11 cellular contexts compared by ENCODE assay signal in genomic region chr10:71740069-71740468, GRCh38. TPM values are rescaled to one million over a fixed set of nuclear protein-coding genes. Genes with fewer than 3 reads are reported as not detected.
DNase-seq lines count a peak whose midpoint lies in the region; ATAC-seq lines count a peak whose summit lies in the region.
"Had no signal": no experiment of that assay in that cellular context is flagged by ENCODE, and none has a peak within 500 bp of the region (broad histone marks: within the 10 kb centered on the region; RNA-seq: fewer than 3 reads in every experiment).

No MANE protein-coding gene starts in this region.

- no peaks in the 10 kb centered on the region for H3K9me3 Mint-ChIP-seq in stimulated activated naive CD8-positive, alpha-beta T cell treated with anti-CD3 and anti-CD28 coated beads, Interleukin-15, Interleukin-2, amounts not matched to agents 100 ng/mL and 50 ng/mL, for 24 hours
- peaks cover 9% of the 10 kb centered on the region for H3K9me3 Mint-ChIP-seq in activated T-helper 2 cell treated with anti-CD3 and anti-CD28 coated beads, Interferon-gamma antibody, Interleukin-2, Interleukin-4, amounts not matched to agents 10 μg/mL and 5 μg/mL and 100 μg/mL, durations not matched to agents 14 hours and 24 hours and 36 hours

- peak overlapping the region; percentile 99 for H3K27ac Mint-ChIP-seq in stimulated activated naive CD8-positive, alpha-beta T cell treated with anti-CD3 and anti-CD28 coated beads, Interleukin-15, Interleukin-2, amounts not matched to agents 100 ng/mL and 50 ng/mL, for 24 hours
- H3K27ac Mint-ChIP-seq in activated T-helper 2 cell treated with anti-CD3 and anti-CD28 coated beads, Interferon-gamma antibody, Interleukin-2, Interleukin-4, amounts not matched to agents 10 μg/mL and 5 μg/mL and 100 μg/mL, durations not matched to agents 14 hours and 24 hours and 36 hours: peak overlapping the region; percentile 34

- no peaks in the 10 kb centered on the region for H3K27me3 Mint-ChIP-seq in stimulated activated naive CD8-positive, alpha-beta T cell treated with anti-CD3 and anti-CD28 coated beads, Interleukin-15, Interleukin-2, amounts not matched to agents 100 ng/mL and 50 ng/mL, for 24 hours
- H3K27me3 Mint-ChIP-seq in activated T-helper 2 cell treated with anti-CD3 and anti-CD28 coated beads, Interferon-gamma antibody, Interleukin-2, Interleukin-4, amounts not matched to agents 10 μg/mL and 5 μg/mL and 100 μg/mL, durations not matched to agents 14 hours and 24 hours and 36 hours (ENCODE audit: low read depth): no peaks in the 10 kb centered on the region

- DNase-seq in stimulated activated naive CD8-positive, alpha-beta T cell treated with anti-CD3 and anti-CD28 coated beads, Interleukin-15, Interleukin-2, amounts not matched to agents 100 U/mL and 50 U/mL, for 24 hours: no peak
- DNase-seq in activated T-helper 2 cell treated with anti-CD3 and anti-CD28 coated beads, Interferon-gamma antibody, Interleukin-2, Interleukin-4, amounts not matched to agents 10 μg/mL and 5 μg/mL and 100 μg/mL, durations not matched to agents 14 hours and 24 hours and 36 hours (ENCODE audit: low spot score): no peak
- DNase-seq in left cardiac atrium (no peak), dermis blood vessel endothelial cell (no peak), NCI-H1048 (lab: John Stamatoyannopoulos, UW) (no peak), NCI-H510A (lab: John Stamatoyannopoulos, UW) (no peak)
- DNase-seq: DMS53, NCI-H774 had no signal

- H3K4me1 Mint-ChIP-seq in stimulated activated naive CD8-positive, alpha-beta T cell treated with anti-CD3 and anti-CD28 coated beads, Interleukin-15, Interleukin-2, amounts not matched to agents 100 ng/mL and 50 ng/mL, for 24 hours (ENCODE audit: low read depth): peaks cover 100% of the 10 kb centered on the region
- peaks cover 86% of the 10 kb centered on the region for H3K4me1 Mint-ChIP-seq in activated T-helper 2 cell treated with anti-CD3 and anti-CD28 coated beads, Interferon-gamma antibody, Interleukin-2, Interleukin-4, amounts not matched to agents 10 μg/mL and 5 μg/mL and 100 μg/mL, durations not matched to agents 14 hours and 24 hours and 36 hours (ENCODE audit: low read depth)

- H3K36me3 Mint-ChIP-seq in stimulated activated naive CD8-positive, alpha-beta T cell treated with anti-CD3 and anti-CD28 coated beads, Interleukin-15, Interleukin-2, amounts not matched to agents 100 ng/mL and 50 ng/mL, for 24 hours (ENCODE audit: low read depth): peaks cover 15% of the 10 kb centered on the region
- peaks cover 15% of the 10 kb centered on the region for H3K36me3 Mint-ChIP-seq in activated T-helper 2 cell treated with anti-CD3 and anti-CD28 coated beads, Interferon-gamma antibody, Interleukin-2, Interleukin-4, amounts not matched to agents 10 μg/mL and 5 μg/mL and 100 μg/mL, durations not matched to agents 14 hours and 24 hours and 36 hours (ENCODE audit: low read depth)

- intact Hi-C loops in activated T-helper 2 cell treated with anti-CD3 and anti-CD28 coated beads, Interferon-gamma antibody, Interleukin-2, Interleukin-4, amounts not matched to agents 10 μg/mL and 5 μg/mL and 100 μg/mL, durations not matched to agents 14 hours and 24 hours and 36 hours (cut with micrococcal nuclease): no loop called here
- intact Hi-C loops in left cardiac atrium (cut with DNase I): no loop called here

- no peak for ATAC-seq in stimulated activated naive CD8-positive, alpha-beta T cell treated with anti-CD3 and anti-CD28 coated beads, Interleukin-15, Interleukin-2, amounts not matched to agents 100 U/mL and 50 U/mL, for 24 hours
- ATAC-seq in left cardiac atrium (peak; percentile 32 to 69), GM18502 (IDR thresholded peaks at IDR 0.05; ENCODE audit: poor library complexity, unreplicated experiment) (no peak)
- ATAC-seq: left colon had no signal

- no peak overlapping the region for H3K4me3 Mint-ChIP-seq in stimulated activated naive CD8-positive, alpha-beta T cell treated with anti-CD3 and anti-CD28 coated beads, Interleukin-15, Interleukin-2, amounts not matched to agents 100 ng/mL and 50 ng/mL, for 24 hours
- H3K4me3 Mint-ChIP-seq in activated T-helper 2 cell treated with anti-CD3 and anti-CD28 coated beads, Interferon-gamma antibody, Interleukin-2, Interleukin-4, amounts not matched to agents 10 μg/mL and 5 μg/mL and 100 μg/mL, durations not matched to agents 14 hours and 24 hours and 36 hours (ENCODE audit: low read depth): no peak overlapping the region

RNA-seq across cellular contexts. Expression of gene C10orf105, which starts 20.5 kb away (rescaled TPM):
- 0.11 and 0.18 TPM in 2 replicates for total RNA-seq in activated T-helper 2 cell treated with anti-CD3 and anti-CD28 coated beads, Interferon-gamma antibody, Interleukin-2, Interleukin-4, amounts not matched to agents 10 μg/mL and 5 μg/mL and 100 μg/mL, durations not matched to agents 14 hours and 24 hours and 36 hours
- total RNA-seq in left cardiac atrium: under 1 TPM; 0.27 to 0.47 TPM
- under 0.01 and 0.05 TPM in 2 replicates for total RNA-seq in dermis blood vessel endothelial cell

RNA-seq across cellular contexts. Expression of gene VSIR, which starts 33.3 kb away (rescaled TPM):
- total RNA-seq in activated T-helper 2 cell treated with anti-CD3 and anti-CD28 coated beads, Interferon-gamma antibody, Interleukin-2, Interleukin-4, amounts not matched to agents 10 μg/mL and 5 μg/mL and 100 μg/mL, durations not matched to agents 14 hours and 24 hours and 36 hours: 56.5 and 61.9 TPM in 2 replicates
- total RNA-seq in left cardiac atrium: 10 to 100 TPM; 40.6 to 65.3 TPM
- 25.1 and 42.2 TPM in 2 replicates for total RNA-seq in dermis blood vessel endothelial cell

Comparison
In these comparisons a context has a peak if more than half of its experiments do, and no peak if none do; other contexts are left out.
1. ATAC-seq: peak in left cardiac atrium (2 of 2); none in stimulated activated naive CD8-positive, alpha-beta T cell treated with anti-CD3 and anti-CD28 coated beads, Interleukin-15, Interleukin-2, amounts not matched to agents 100 U/mL and 50 U/mL, for 24 hours (single experiment) and GM18502 (single experiment).